In the genomic region with DNA sequence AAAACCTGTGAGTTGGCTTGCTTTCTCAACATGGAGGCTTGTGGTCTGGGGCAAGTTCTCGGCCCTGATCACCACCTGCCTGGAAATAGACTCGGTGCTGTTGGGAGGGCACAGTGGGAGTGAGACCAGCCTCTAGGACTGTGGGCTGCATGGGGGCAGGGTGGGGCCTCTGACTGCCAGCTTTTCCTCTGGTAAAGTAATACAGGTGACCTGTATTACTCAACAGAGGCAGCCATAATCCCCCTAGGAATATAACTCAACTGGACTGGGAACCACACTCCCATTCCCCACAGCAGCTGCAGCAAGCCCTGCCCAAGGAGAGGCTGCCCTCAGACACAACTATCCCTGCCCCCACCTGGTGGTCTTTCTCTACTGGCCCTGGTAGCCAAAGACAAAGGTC, we compare ENCODE assay signal across 27 cellular contexts.
"Had no signal": no experiment of that assay in that cellular context is flagged by ENCODE, and none has a peak within 500 bp of the region (broad histone marks: within the 10 kb centered on the region; RNA-seq: fewer than 3 reads in every experiment).

No MANE protein-coding gene starts in this region.

- H3K9me3 Mint-ChIP-seq: activated T-helper 2 cell treated with anti-CD3 and anti-CD28 coated beads, Interferon-gamma antibody, Interleukin-2, Interleukin-4, amounts not matched to agents 10 μg/mL and 5 μg/mL and 100 μg/mL, durations not matched to agents 14 hours and 24 hours and 36 hours; central memory CD8-positive, alpha-beta T cell had no signal

- H3K27ac ChIP-seq: ascending aorta, cardiac muscle cell, PC-9, RWPE1, WERI-Rb-1 had no signal

- H3K4me2 ChIP-seq: PC-9 had no signal

- H3K27ac Mint-ChIP-seq: activated CD4-positive, alpha-beta T cell treated with anti-CD3 and anti-CD28 coated beads, Interleukin-2, amount 10 ng/mL, durations not matched to agents 24 days and 14 days; activated CD8-positive, alpha-beta T cell treated with anti-CD3 and anti-CD28 coated beads for 36 hours; activated naive CD4-positive, alpha-beta T cell treated with anti-CD3 and anti-CD28 coated beads, Interleukin-2, amount 50 U/mL, for 24 hours; activated naive CD8-positive, alpha-beta T cell treated with anti-CD3 and anti-CD28 coated beads, Interleukin-2, amount 10 ng/mL, durations not matched to agents 7 days and 5 days; activated T-cell treated with anti-CD3 and anti-CD28 coated beads, Interleukin-2, amount 50 U/mL, for 24 hours; activated T-helper 2 cell treated with anti-CD3 and anti-CD28 coated beads, Interferon-gamma antibody, Interleukin-2, Interleukin-4, amounts not matched to agents 10 μg/mL and 5 μg/mL and 100 μg/mL, durations not matched to agents 14 hours and 24 hours and 36 hours had no signal

- ATAC-seq: activated CD8-positive, alpha-beta T cell treated with anti-CD3 and anti-CD28 coated beads for 36 hours; K562; Right ventricle myocardium inferior; SK-N-SH treated with all-trans-retinoic acid at 6 μM for 48 hours had no signal

- H3K4me3 Mint-ChIP-seq: activated CD4-positive, alpha-beta T cell treated with anti-CD3 and anti-CD28 coated beads, Interleukin-2, amount 10 ng/mL, durations not matched to agents 24 days and 14 days; activated CD8-positive, alpha-beta T cell treated with anti-CD3 and anti-CD28 coated beads for 36 hours; activated naive CD4-positive, alpha-beta T cell treated with anti-CD3 and anti-CD28 coated beads, Interleukin-2, amount 50 U/mL, for 24 hours; activated naive CD8-positive, alpha-beta T cell treated with anti-CD3 and anti-CD28 coated beads, Interleukin-2, amount 10 ng/mL, durations not matched to agents 7 days and 5 days; activated T-cell treated with anti-CD3 and anti-CD28 coated beads, Interleukin-2, amount 50 U/mL, for 24 hours; central memory CD8-positive, alpha-beta T cell had no signal

- H2AFZ ChIP-seq: PC-9 had no signal

- H3K36me3 ChIP-seq: ascending aorta, cardiac muscle cell, WERI-Rb-1 had no signal

- H3K36me3 Mint-ChIP-seq: activated naive CD4-positive, alpha-beta T cell treated with anti-CD3 and anti-CD28 coated beads, Interleukin-2, amount 50 U/mL, for 24 hours; activated naive CD8-positive, alpha-beta T cell treated with anti-CD3 and anti-CD28 coated beads, Interleukin-2, amount 10 ng/mL, durations not matched to agents 7 days and 5 days had no signal

- H3K27me3 ChIP-seq: ascending aorta, cardiac muscle cell had no signal

- H3K4me1 ChIP-seq: ascending aorta had no signal

- H3K4me3 ChIP-seq: ascending aorta, cardiac muscle cell, K562, PC-9 had no signal

- DNase-seq: activated CD4-positive, alpha-beta T cell treated with anti-CD3 and anti-CD28 coated beads, Interleukin-2, amount 10 ng/mL, durations not matched to agents 24 days and 14 days; activated CD4-positive, alpha-beta T cell treated with anti-CD3 and anti-CD28 coated beads, Interleukin-2, amount 50 U/mL, for 4 hours; activated CD8-positive, alpha-beta T cell treated with anti-CD3 and anti-CD28 coated beads for 36 hours; activated gamma-delta T cell; activated naive CD4-positive, alpha-beta T cell treated with Interleukin-2 at 50 U/mL for 16 hours; activated naive CD8-positive, alpha-beta T cell treated with anti-CD3 and anti-CD28 coated beads, Interleukin-2, amount 10 ng/mL, durations not matched to agents 7 days and 5 days; activated T-cell treated with anti-CD3 and anti-CD28 coated beads, Interleukin-2, amount 50 U/mL, for 24 hours; NCI-H1105; NCI-H1694; NCI-H1930; NCI-H2081 treated with DMSO at 0.1 percent for 48 hours; NCI-H510A; NCI-H526 treated with DMSO at 0.1 percent for 48 hours; NCI-H82; PC-9; SIG-M5; T1000; WERI-Rb-1 had no signal

- H3K4me1 Mint-ChIP-seq: activated CD4-positive, alpha-beta T cell treated with anti-CD3 and anti-CD28 coated beads, Interleukin-2, amount 10 ng/mL, durations not matched to agents 24 days and 14 days; activated naive CD4-positive, alpha-beta T cell treated with anti-CD3 and anti-CD28 coated beads, Interleukin-2, amount 50 U/mL, for 24 hours; activated naive CD8-positive, alpha-beta T cell treated with anti-CD3 and anti-CD28 coated beads, Interleukin-2, amount 10 ng/mL, durations not matched to agents 7 days and 5 days; central memory CD8-positive, alpha-beta T cell had no signal

- H3K27me3 Mint-ChIP-seq: activated CD8-positive, alpha-beta T cell treated with anti-CD3 and anti-CD28 coated beads for 36 hours; activated naive CD4-positive, alpha-beta T cell treated with anti-CD3 and anti-CD28 coated beads, Interleukin-2, amount 50 U/mL, for 24 hours had no signal
